8 cellular contexts compared by ENCODE assay signal in the genomic region with DNA sequence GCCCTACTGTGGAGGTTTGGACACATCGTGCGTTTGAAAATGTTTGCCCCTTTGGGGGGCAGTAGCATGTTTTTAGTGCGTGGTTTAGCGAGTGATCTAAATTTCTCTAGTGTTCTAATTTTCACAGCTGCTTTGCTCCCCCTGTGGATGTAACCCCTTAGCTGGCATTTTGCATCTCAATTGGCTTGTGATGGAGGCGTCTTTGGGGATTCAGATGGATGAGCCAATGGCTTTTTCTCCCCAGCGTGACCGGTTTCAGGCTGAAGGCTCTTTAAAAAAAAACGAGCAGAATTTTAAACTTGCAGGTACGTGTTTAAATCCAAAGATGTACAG. TPM values are rescaled to one million over a fixed set of nuclear protein-coding genes. Genes with fewer than 3 reads are reported as not detected.
A peak's percentile ranks its signal among the peaks of the same experiment; 100 is the strongest.
DNase-seq lines count a peak whose midpoint lies in the region; ATAC-seq and TF ChIP-seq lines count a peak whose summit lies in the region.

No MANE protein-coding gene starts in this region.

- H3K4me3 ChIP-seq in ectodermal cell (ENCODE audit: insufficient read depth, low read depth, low read length) = peak overlapping the region; percentile 65

- peaks cover 11% of the 10 kb centered on the region for H3K4me1 ChIP-seq in ectodermal cell (ENCODE audit: control insufficient read depth, insufficient read depth, low read length)

- H3K27ac Mint-ChIP-seq in nephron progenitor cell = no peak overlapping the region
- no peak overlapping the region for H3K27ac Mint-ChIP-seq in activated T-cell treated with anti-CD3 and anti-CD28 coated beads, Interleukin-2, amount 50 U/mL, for 24 hours

- H3K9me3 Mint-ChIP-seq in nephron progenitor cell = no peaks in the 10 kb centered on the region
- H3K9me3 Mint-ChIP-seq in activated T-cell treated with anti-CD3 and anti-CD28 coated beads, Interleukin-2, amount 50 U/mL, for 24 hours = no peaks in the 10 kb centered on the region

- peaks cover 4% of the 10 kb centered on the region for H3K27me3 Mint-ChIP-seq in nephron progenitor cell (ENCODE audit: low read depth, poor library complexity)
- H3K27me3 Mint-ChIP-seq in activated T-cell treated with anti-CD3 and anti-CD28 coated beads, Interleukin-2, amount 50 U/mL, for 24 hours = no peaks in the 10 kb centered on the region

- H3K36me3 ChIP-seq in ectodermal cell (ENCODE audit: control insufficient read depth, insufficient read depth, low read length) = no peaks in the 10 kb centered on the region

- WGBS in ectodermal cell, 2 experiments = 0 to 1% methylated on average over 9 of the region's 9 CpGs

- no peaks in the 10 kb centered on the region for H3K9me3 ChIP-seq in ectodermal cell (ENCODE audit: control insufficient read depth, low read length)

- peaks cover 28% of the 10 kb centered on the region for H3K4me1 Mint-ChIP-seq in nephron progenitor cell
- H3K4me1 Mint-ChIP-seq in activated T-cell treated with anti-CD3 and anti-CD28 coated beads, Interleukin-2, amount 50 U/mL, for 24 hours (ENCODE audit: low read depth) = peaks cover 31% of the 10 kb centered on the region

- peak; percentile 63 for DNase-seq in COLO668 (lab: John Stamatoyannopoulos, UW; ENCODE audit: unreplicated experiment)
- peak; percentile 91 for DNase-seq in NCI-H82 (lab: John Stamatoyannopoulos, UW)
- no peak for DNase-seq in nephron progenitor cell
- DNase-seq in activated naive CD4-positive, alpha-beta T cell treated with anti-CD3 and anti-CD28 coated beads, Interleukin-2, amount 50 U/mL, for 16 hours = no peak
- DNase-seq in activated T-cell treated with anti-CD3 and anti-CD28 coated beads, Interleukin-2, amount 50 U/mL, for 24 hours = no peak

- H3K27ac ChIP-seq in ectodermal cell (ENCODE audit: insufficient read depth, low read depth, low read length, poor library complexity, severe bottlenecking) = peak overlapping the region; percentile 98

- H3K36me3 Mint-ChIP-seq in nephron progenitor cell (ENCODE audit: low read depth) = peaks cover 4% of the 10 kb centered on the region
- peaks cover 26% of the 10 kb centered on the region for H3K36me3 Mint-ChIP-seq in activated T-cell treated with anti-CD3 and anti-CD28 coated beads, Interleukin-2, amount 50 U/mL, for 24 hours (ENCODE audit: low read depth)

- no peak overlapping the region for H3K4me3 Mint-ChIP-seq in nephron progenitor cell
- H3K4me3 Mint-ChIP-seq in activated T-cell treated with anti-CD3 and anti-CD28 coated beads, Interleukin-2, amount 50 U/mL, for 24 hours = no peak overlapping the region

- ATAC-seq in GM19351 (IDR thresholded peaks at IDR 0.05; ENCODE audit: unreplicated experiment) (peak; percentile 18), HG03378 (IDR thresholded peaks at IDR 0.05; ENCODE audit: unreplicated experiment) (peak; percentile 5)

- no peaks in the 10 kb centered on the region for H3K27me3 ChIP-seq in ectodermal cell (ENCODE audit: control insufficient read depth, insufficient read depth, low read length, poor library complexity, severe bottlenecking)

- TF ChIP-seq CTCF in nephron progenitor cell (IDR thresholded peaks at IDR 0.05) = peak; percentile 19

RNA-seq across cellular contexts. Expression of gene CDC7, which starts 0.8 kb away (rescaled TPM):
- 68.8 TPM for polyA plus RNA-seq in ectodermal cell (2013, experiment 1 of 4)
- polyA plus RNA-seq in ectodermal cell (2013, experiment 2 of 4) = 68.7 TPM
- polyA plus RNA-seq in ectodermal cell (2013, experiment 3 of 4) = 51.0 TPM
- polyA plus RNA-seq in ectodermal cell (2013, experiment 4 of 4) = 52.6 TPM

Comparison
In these comparisons a context has a peak if more than half of its experiments do, and no peak if none do; other contexts are left out.
1. DNase-seq: peak in COLO668 (single experiment) and NCI-H82 (single experiment); none in nephron progenitor cell (single experiment), activated naive CD4-positive, alpha-beta T cell treated with anti-CD3 and anti-CD28 coated beads, Interleukin-2, amount 50 U/mL, for 16 hours (single experiment) and activated T-cell treated with anti-CD3 and anti-CD28 coated beads, Interleukin-2, amount 50 U/mL, for 24 hours (single experiment).